Comparison of ENCODE assay signal across 22 cellular contexts in the genomic region with DNA sequence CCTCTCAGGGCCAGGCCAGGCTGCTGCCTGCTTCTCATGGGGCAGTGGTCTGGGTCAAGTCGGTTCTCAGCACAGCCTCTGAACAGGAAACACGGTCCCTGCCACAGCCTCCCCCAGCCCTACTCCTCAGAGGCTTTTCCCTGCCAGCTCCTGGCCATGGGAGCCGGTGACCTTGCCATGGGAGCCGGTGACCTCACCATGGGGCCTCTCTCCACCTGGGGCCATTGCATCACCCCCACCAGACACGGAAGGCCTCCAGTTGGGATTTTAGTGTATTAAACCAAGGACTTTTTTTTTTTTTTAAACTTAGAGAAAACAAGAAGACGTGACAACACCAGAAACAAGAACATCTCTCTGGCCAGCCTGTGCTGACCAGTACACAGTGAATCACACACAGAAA. TPM values are rescaled to one million over a fixed set of nuclear protein-coding genes. Genes with fewer than 3 reads are reported as not detected.
DNase-seq lines count a peak whose midpoint lies in the region; ATAC-seq, FAIRE-seq and TF ChIP-seq lines count a peak whose summit lies in the region.
"Had no signal": no experiment of that assay in that cellular context is flagged by ENCODE, and none has a peak within 500 bp of the region (broad histone marks: within the 10 kb centered on the region; RNA-seq: fewer than 3 reads in every experiment).

No MANE protein-coding gene starts in this region.

- H3K9ac ChIP-seq in K562 (ENCODE audit: insufficient read depth in 1 of 2, low read depth in 2 of 2, low read length in 2 of 2) (no peak overlapping the region), neural progenitor cell (no peak overlapping the region)

- H4K20me1 ChIP-seq in K562 (replicated peaks; ENCODE audit: control insufficient read depth, insufficient read depth, low read length): no peaks in the 10 kb centered on the region
- H4K20me1 ChIP-seq in neural progenitor cell (ENCODE audit: low read depth): no peaks in the 10 kb centered on the region

- H3K27ac Mint-ChIP-seq in mesothelial cell of epicardium (no peak overlapping the region), neural progenitor cell (peak overlapping the region; percentile 60)
- H3K27ac Mint-ChIP-seq: CD8-positive, alpha-beta memory T cell; H9 had no signal

- BruUV-seq in K562 (replicated peaks; lab: Mats Ljungman, UMichigan): no TSS peak

- TF ChIP-seq RAD21 in K562 (CRISPR knock-in tag; conservative IDR thresholded peaks at IDR 0.05 in 1 of 2, IDR thresholded peaks at IDR 0.05 in 1 of 2): no peak

- H3K36me3 Mint-ChIP-seq in mesothelial cell of epicardium: peaks cover 3% of the 10 kb centered on the region
- peaks cover 2% of the 10 kb centered on the region for H3K36me3 Mint-ChIP-seq in neural progenitor cell
- H3K36me3 Mint-ChIP-seq: CD4-positive, CD25-positive, alpha-beta regulatory T cell; CD8-positive, alpha-beta memory T cell had no signal

- no peak overlapping the region for H2AFZ ChIP-seq in K562 (ENCODE audit: low read depth, low read length)
- no peak overlapping the region for H2AFZ ChIP-seq in neural progenitor cell (replicated peaks)

- H3K36me3 ChIP-seq in K562 (ENCODE audit: control insufficient read depth, insufficient read depth, low read length): no peaks in the 10 kb centered on the region
- H3K36me3 ChIP-seq in neural progenitor cell: no peaks in the 10 kb centered on the region
- H3K36me3 ChIP-seq: BE2C had no signal

- H3F3A ChIP-seq in neural progenitor cell (ENCODE audit: low read depth): no peaks in the 10 kb centered on the region

- peaks cover 0 to 2% of the 10 kb centered on the region in 2 experiments; a peak in 1 of 5 replicates for H3K27me3 ChIP-seq in K562 (ENCODE audit: control insufficient read depth in 2 of 2, insufficient read depth in 2 of 2, low read length in 2 of 2)
- H3K27me3 ChIP-seq in neural progenitor cell: peaks cover 8% of the 10 kb centered on the region

- in situ Hi-C loops in K562 (cut with MboI): no loop called here

- no peak for ATAC-seq in K562
- ATAC-seq in HG02678 (IDR thresholded peaks at IDR 0.05; ENCODE audit: unreplicated experiment): no peak
- ATAC-seq: GM12878 had no signal

- TF ChIP-seq POLR2A in K562 (conservative IDR thresholded peaks at IDR 0.05): no peak

- H3K4me3 Mint-ChIP-seq in mesothelial cell of epicardium (peak overlapping the region; percentile 26), neural progenitor cell (no peak overlapping the region)
- H3K4me3 Mint-ChIP-seq: CD4-positive, CD25-positive, alpha-beta regulatory T cell; H9 had no signal

- H3K9me3 ChIP-seq in K562 (replicated peaks; ENCODE audit: control insufficient read depth, insufficient read depth, low read depth, low read length) (no peaks in the 10 kb centered on the region), neural progenitor cell (ENCODE audit: low read depth) (no peaks in the 10 kb centered on the region)
- H3K9me3 ChIP-seq: BE2C had no signal

- H3K4me1 Mint-ChIP-seq in mesothelial cell of epicardium (peaks cover 12% of the 10 kb centered on the region), neural progenitor cell (peaks cover 14% of the 10 kb centered on the region)

- POLR2A ChIA-PET in K562 (lab: Yijun Ruan, JAX): no interaction called here

- WGBS in K562 (ENCODE audit: insufficient coverage, low coverage, missing lambda C conversion rate): 46% methylated on average over 3 of the region's 6 CpGs

- H3K4me3 ChIP-seq in K562: no peak overlapping the region
- H3K4me3 ChIP-seq in neural progenitor cell: no peak overlapping the region
- H3K4me3 ChIP-seq: GM12878 had no signal

- DNase-seq in K562 (ENCODE audit: extremely low read depth in 1 of 4, low spot score in 3 of 4): no peak
- DNase-seq in mesothelial cell of epicardium (ENCODE audit: low spot score in 2 of 2, unreplicated experiment in 2 of 2): no peak
- no peak for DNase-seq in neural progenitor cell (ENCODE audit: low spot score)
- no peak for DNase-seq in T-helper 1 cell
- no peak for DNase-seq in NCI-H1105 (lab: John Stamatoyannopoulos, UW)
- DNase-seq: ACHN; BE2C; C1 segment of cervical spinal cord; CD4-positive, CD25-positive, alpha-beta regulatory T cell; CD8-positive, alpha-beta memory T cell; COR-L47; DMS 273 treated with DMSO at 0.1 percent for 48 hours; DMS53; DND-41; EL; H9 had no signal

- H3K79me2 ChIP-seq in K562 (ENCODE audit: control insufficient read depth, insufficient read depth, low read length) (no peaks in the 10 kb centered on the region), neural progenitor cell (ENCODE audit: low read depth) (no peaks in the 10 kb centered on the region)

- CTCF ChIA-PET in K562 (lab: Yijun Ruan, JAX; ENCODE audit: low intra/inter-chr PET ratio): interaction anchor here (0.6 kb wide), 1 partner anchor 85 kb away, joined by 3 read pairs; no protein-coding TSS in a partner anchor

- no peak for TF ChIP-seq EP300 in K562 (IDR thresholded peaks at IDR 0.05; ENCODE audit: low read length)

- TF ChIP-seq CTCF in K562 (IDR thresholded peaks at IDR 0.05 in 2 of 3, conservative IDR thresholded peaks at IDR 0.05 in 1 of 3; ENCODE audit: insufficient read depth in 2 of 3, low read depth in 1 of 3, low read length in 3 of 3): no peak
- TF ChIP-seq CTCF in mesothelial cell of epicardium (IDR thresholded peaks at IDR 0.05; ENCODE audit: unreplicated experiment): no peak
- TF ChIP-seq CTCF in neural progenitor cell (IDR thresholded peaks at IDR 0.05): no peak

- no peak overlapping the region for H3K4me2 ChIP-seq in K562 (ENCODE audit: insufficient read depth, low read length)
- H3K4me2 ChIP-seq in neural progenitor cell: no peak overlapping the region

- H3K9me3 Mint-ChIP-seq in mesothelial cell of epicardium (peaks cover 10% of the 10 kb centered on the region), neural progenitor cell (peaks cover 6% of the 10 kb centered on the region)
- H3K9me3 Mint-ChIP-seq: CD4-positive, CD25-positive, alpha-beta regulatory T cell; CD8-positive, alpha-beta memory T cell had no signal

- FAIRE-seq in K562 (lab: Jason Lieb, UNC): no peak
- FAIRE-seq: A204.1, GM12878, GM19239 had no signal

- intact Hi-C loops in K562 (cut with micrococcal nuclease): no loop called here

- H3K4me1 ChIP-seq in K562 (replicated peaks in 1 of 2; ENCODE audit: control insufficient read depth in 2 of 2, insufficient read depth in 2 of 2, low read length in 2 of 2) (peaks cover 2 to 14% of the 10 kb centered on the region in 2 experiments; a peak in 3 of 5 replicates), neural progenitor cell (no peaks in the 10 kb centered on the region)
- H3K4me1 ChIP-seq: BE2C had no signal

- no peaks in the 10 kb centered on the region for H3K9me1 ChIP-seq in K562 (ENCODE audit: control insufficient read depth, insufficient read depth, low read length)

- H3K27ac ChIP-seq in K562 (ENCODE audit: extremely low read depth, low read depth, low read length) (no peak overlapping the region), neural progenitor cell (no peak overlapping the region)

- peaks cover 4% of the 10 kb centered on the region for H3K27me3 Mint-ChIP-seq in mesothelial cell of epicardium (ENCODE audit: low read depth)
- H3K27me3 Mint-ChIP-seq in neural progenitor cell (ENCODE audit: insufficient read depth, low read depth): peaks cover 7% of the 10 kb centered on the region

RNA-seq across cellular contexts. Expression of gene SMIM10L2B, which starts 3.8 kb away (rescaled TPM):
- total RNA-seq in K562 (2011; cell fraction: chromatin; rRNA removed; ENCODE audit: low replicate concordance): 0.86 and 1.6 TPM in 2 replicates
- total RNA-seq in K562 (2011; cell fraction: nucleolus; rRNA removed): 2.2 TPM in 2 replicates
- total RNA-seq in K562 (2011; cell fraction: nucleoplasm; rRNA removed): 1.5 and 1.6 TPM in 2 replicates
- 0.16 and 0.64 TPM in 2 replicates for total RNA-seq in K562 (2014; rRNA removed)
- total RNA-seq in K562 (2014; rRNA removed; fragmentation: Illumina TruSeq; extraction: Trizol): 0.13 and 0.18 TPM in 2 replicates
- total RNA-seq in K562 (2015; rRNA removed; fragmentation: Illumina TruSeq; extraction: Trizol): 0.18 and 0.19 TPM in 2 replicates
- total RNA-seq in K562 (2021): 0.22 and 0.47 TPM in 2 replicates
- 0.04 and 0.11 TPM in 2 replicates for polyA plus RNA-seq in K562 (2011; rRNA removed)
- 0.07 and 0.09 TPM in 2 replicates for polyA plus RNA-seq in K562 (2011; cell fraction: cytosol; rRNA removed)
- polyA plus RNA-seq in K562 (2011; cell fraction: nucleus; rRNA removed): 0.32 and 0.44 TPM in 2 replicates
- 0.12 and 0.22 TPM in 2 replicates for polyA plus RNA-seq in K562 (2012)
- polyA plus RNA-seq in K562 (2014; fragmentation: Illumina TruSeq; extraction: Trizol): 0.27 and 0.30 TPM in 2 replicates
- polyA plus RNA-seq in K562 (2014; fragmentation: Nextera tagmentation; extraction: Ambion mirVana): under 1 TPM in 1 of 2 experiments, not detected in 1; 0.03 TPM
- 0.20 and 0.38 TPM in 2 replicates for polyA plus RNA-seq in K562 (2014; rRNA removed)
- polyA minus RNA-seq in K562 (2011; rRNA and poly(A)+ RNA removed): 0.42 and 0.45 TPM in 2 replicates
- not detected in 2 replicates for polyA minus RNA-seq in K562 (2011; cell fraction: cytosol; rRNA and poly(A)+ RNA removed)
- 1.6 and 3.1 TPM in 2 replicates for polyA minus RNA-seq in K562 (2011; cell fraction: nucleus; rRNA and poly(A)+ RNA removed)
- total RNA-seq in mesothelial cell of epicardium: 11.6 to 13.7 TPM (median 13.2 TPM) in 3 replicates
- 1.0 and 3.5 TPM in 2 replicates for total RNA-seq in neural progenitor cell (ENCODE audit: low replicate concordance)
- total RNA-seq: GM12878 had no signal
- polyA plus RNA-seq: GM12878 had no signal

RNA-seq across cellular contexts. Expression of gene ETDB, which starts 25.6 kb away (rescaled TPM):
- total RNA-seq in K562 (2011; cell fraction: chromatin; rRNA removed; ENCODE audit: low replicate concordance): not detected in 2 replicates
- not detected in 2 replicates for total RNA-seq in K562 (2011; cell fraction: nucleolus; rRNA removed)
- total RNA-seq in K562 (2011; cell fraction: nucleoplasm; rRNA removed): not detected in 2 replicates
- total RNA-seq in K562 (2014; rRNA removed) (not detected in 2 replicates), K562 (2014; rRNA removed; fragmentation: Illumina TruSeq; extraction: Trizol) (not detected in 2 replicates), K562 (2015; rRNA removed; fragmentation: Illumina TruSeq; extraction: Trizol) (not detected in 2 replicates), K562 (2021) (not detected in 2 replicates), mesothelial cell of epicardium (not detected in 3 replicates), neural progenitor cell (ENCODE audit: low replicate concordance) (not detected in 2 replicates)
- polyA plus RNA-seq in K562 (2011; rRNA removed) (not detected in 2 replicates), K562 (2014; fragmentation: Illumina TruSeq; extraction: Trizol) (not detected in 2 replicates), K562 (2014; fragmentation: Nextera tagmentation; extraction: Ambion mirVana) (not detected), K562 (2014; rRNA removed) (not detected in 2 replicates)
- not detected in 2 replicates for polyA plus RNA-seq in K562 (2011; cell fraction: cytosol; rRNA removed)
- not detected in 2 replicates for polyA plus RNA-seq in K562 (2011; cell fraction: nucleus; rRNA removed)
- polyA plus RNA-seq in K562 (2012): not detected in 2 replicates
- polyA minus RNA-seq in K562 (2011; rRNA and poly(A)+ RNA removed): not detected in 2 replicates
- polyA minus RNA-seq in K562 (2011; cell fraction: cytosol; rRNA and poly(A)+ RNA removed): not detected in 2 replicates
- polyA minus RNA-seq in K562 (2011; cell fraction: nucleus; rRNA and poly(A)+ RNA removed): not detected in 2 replicates
- total RNA-seq: CD4-positive, CD25-positive, alpha-beta regulatory T cell; CD8-positive, alpha-beta memory T cell; G401; GM12878; H1; H9 had no signal
- polyA plus RNA-seq: CD4-positive, CD25-positive, alpha-beta regulatory T cell; CD8-positive, alpha-beta memory T cell; GM12878; H1 had no signal

RNA-seq across cellular contexts. Expression of gene RTL8A, which starts 42.8 kb away (rescaled TPM):
- total RNA-seq in K562 (2011; cell fraction: chromatin; rRNA removed; ENCODE audit: low replicate concordance): 11.6 and 23.5 TPM in 2 replicates
- 16.7 and 19.7 TPM in 2 replicates for total RNA-seq in K562 (2011; cell fraction: nucleolus; rRNA removed)
- total RNA-seq in K562 (2011; cell fraction: nucleoplasm; rRNA removed): 17.2 and 30.8 TPM in 2 replicates
- 13.2 and 15.9 TPM in 2 replicates for total RNA-seq in K562 (2014; rRNA removed)
- 8.1 and 10.1 TPM in 2 replicates for total RNA-seq in K562 (2014; rRNA removed; fragmentation: Illumina TruSeq; extraction: Trizol)
- 17.9 and 18.9 TPM in 2 replicates for total RNA-seq in K562 (2015; rRNA removed; fragmentation: Illumina TruSeq; extraction: Trizol)
- 36.5 and 42.6 TPM in 2 replicates for total RNA-seq in K562 (2021)
- polyA plus RNA-seq in K562 (2011; rRNA removed): 24.4 and 36.0 TPM in 2 replicates
- 75.3 and 105 TPM in 2 replicates for polyA plus RNA-seq in K562 (2011; cell fraction: cytosol; rRNA removed)
- 58.1 and 84.1 TPM in 2 replicates for polyA plus RNA-seq in K562 (2011; cell fraction: nucleus; rRNA removed)
- polyA plus RNA-seq in K562 (2012): 79.9 and 169 TPM in 2 replicates
- polyA plus RNA-seq in K562 (2014; fragmentation: Illumina TruSeq; extraction: Trizol): 95.1 and 98.7 TPM in 2 replicates
- polyA plus RNA-seq in K562 (2014; fragmentation: Nextera tagmentation; extraction: Ambion mirVana): 10 to 100 TPM; 23.7 to 30.3 TPM
- polyA plus RNA-seq in K562 (2014; rRNA removed): 36.2 and 62.4 TPM in 2 replicates
- polyA minus RNA-seq in K562 (2011; rRNA and poly(A)+ RNA removed): 9.2 and 11.4 TPM in 2 replicates
- 14.4 and 26.2 TPM in 2 replicates for polyA minus RNA-seq in K562 (2011; cell fraction: cytosol; rRNA and poly(A)+ RNA removed)
- 10.2 and 12.6 TPM in 2 replicates for polyA minus RNA-seq in K562 (2011; cell fraction: nucleus; rRNA and poly(A)+ RNA removed)
- total RNA-seq in mesothelial cell of epicardium: 48.0 to 53.4 TPM (median 48.8 TPM) in 3 replicates
- 6.0 and 14.6 TPM in 2 replicates for total RNA-seq in neural progenitor cell (ENCODE audit: low replicate concordance)
